Comparison of ENCODE assay signal across 27 cellular contexts in the genomic region with DNA sequence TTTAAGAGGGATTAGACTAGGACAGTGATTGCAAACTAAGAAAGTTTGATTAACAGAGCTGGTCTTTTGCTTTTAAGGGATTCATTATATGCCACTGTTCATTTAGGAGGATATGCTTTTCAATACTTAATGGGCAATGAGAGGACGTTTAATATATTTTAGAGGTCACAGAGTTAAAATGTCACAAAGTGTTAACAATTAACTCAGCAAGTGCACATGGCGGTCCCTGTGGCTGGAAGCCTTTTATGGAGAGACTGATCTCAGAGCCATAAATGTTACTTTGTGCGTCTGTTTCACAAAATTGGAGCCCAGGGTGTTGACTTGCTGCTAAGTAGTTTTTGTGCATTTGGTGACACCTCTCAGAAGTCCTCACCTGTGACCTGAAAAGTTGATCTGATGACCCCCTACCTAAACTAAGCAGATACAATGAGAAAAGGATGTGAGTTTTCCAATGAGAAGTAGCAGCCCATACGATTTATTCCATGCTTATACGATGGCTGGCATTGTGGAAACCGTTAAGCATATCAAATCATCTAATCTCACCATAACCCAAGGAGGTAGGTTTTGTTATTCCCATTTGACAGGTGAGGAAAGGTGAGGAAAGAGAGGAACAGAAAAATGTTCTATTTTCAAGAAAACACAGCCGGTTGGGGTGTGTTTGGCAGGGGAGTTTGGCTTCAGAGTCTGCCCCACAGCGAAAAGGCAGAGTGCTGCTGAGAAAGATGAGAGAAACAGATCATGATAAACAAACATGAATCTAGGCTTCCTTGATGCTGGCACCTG.
"Had no signal": no experiment of that assay in that cellular context is flagged by ENCODE, and none has a peak within 500 bp of the region (broad histone marks: within the 10 kb centered on the region; RNA-seq: fewer than 3 reads in every experiment).

No MANE protein-coding gene starts in this region.

- DNase-seq: activated CD4-positive, alpha-beta memory T cell treated with anti-CD3 and anti-CD28 coated beads for 36 hours; activated CD4-positive, alpha-beta T cell treated with anti-CD3 and anti-CD28 coated beads for 36 hours; activated CD4-positive, alpha-beta T cell treated with anti-CD3 and anti-CD28 coated beads, Interleukin-2, amount 50 U/mL, for 1 hour; activated CD8-positive, alpha-beta memory T cell treated with anti-CD3 and anti-CD28 coated beads, Interleukin-2, amount 50 U/mL, for 4 hours; activated gamma-delta T cell treated with Interleukin-2 at 50 U/mL for 16 hours; activated naive CD4-positive, alpha-beta T cell treated with anti-CD3 and anti-CD28 coated beads for 36 hours; activated T-cell treated with anti-CD3 and anti-CD28 coated beads for 4 hours; activated T-cell treated with anti-CD3 and anti-CD28 coated beads, Interleukin-2, amount 50 U/mL, for 4 hours; adrenal gland; body of pancreas; NCI-H1092 treated with DMSO at 0.1 percent for 48 hours; NCI-H146; NCI-H187; NCI-H2107; NCI-H2171; NCI-H2227 treated with DMSO at 0.1 percent for 48 hours; NCI-H446 treated with DMSO at 0.1 percent for 48 hours; NCI-H524; PC-3; Peyer's patch; RPMI8226; SHP77 treated with DMSO at 0.1 percent for 48 hours; SK-N-SH had no signal

- H3K9ac ChIP-seq: SK-N-SH had no signal

- H3K4me1 ChIP-seq: adrenal gland, breast epithelium, SJSA1 had no signal

- H3K27me3 ChIP-seq: adrenal gland, body of pancreas, breast epithelium, Peyer's patch had no signal

- H3K36me3 ChIP-seq: adrenal gland, breast epithelium, Peyer's patch, SJSA1 had no signal

- H3K27ac ChIP-seq: adrenal gland, body of pancreas, breast epithelium, Peyer's patch, SJSA1 had no signal

- H3K9me3 ChIP-seq: adrenal gland, body of pancreas, breast epithelium, Peyer's patch, SJSA1, SK-N-SH had no signal

- H3K4me3 ChIP-seq: adrenal gland, body of pancreas, breast epithelium, K562, Peyer's patch, SJSA1 had no signal

- H3K4me2 ChIP-seq: SK-N-SH had no signal

- ATAC-seq: activated CD4-positive, alpha-beta T cell treated with anti-CD3 and anti-CD28 coated beads for 36 hours; activated naive CD4-positive, alpha-beta T cell treated with anti-CD3 and anti-CD28 coated beads, Interleukin-2, amount 50 U/mL, for 72 hours; activated T-cell treated with anti-CD3 and anti-CD28 coated beads, Interleukin-2, amount 50 U/mL, for 4 hours; body of pancreas; K562; PC-3 had no signal
